8 cellular contexts compared by ENCODE assay signal in genomic region chr12:71840226-71840847, GRCh38. TPM values are rescaled to one million over a fixed set of nuclear protein-coding genes. Genes with fewer than 3 reads are reported as not detected.
DNase-seq lines count a peak whose midpoint lies in the region; ATAC-seq, FAIRE-seq and TF ChIP-seq lines count a peak whose summit lies in the region.

No MANE protein-coding gene starts in this region.

- no peak for TF ChIP-seq POLR2A in GM12892 (IDR thresholded peaks at IDR 0.05; ENCODE audit: low read depth, low read length)
- no peak for TF ChIP-seq POLR2A in tibial nerve (IDR thresholded peaks at IDR 0.05)

- TF ChIP-seq EP300 in tibial nerve (IDR thresholded peaks at IDR 0.05) = no peak

- no peaks in the 10 kb centered on the region for H3K27me3 ChIP-seq in tibial nerve

- DNase-seq in AG08395 (ENCODE audit: low spot score) = peak; percentile 66
- no peak for DNase-seq in GM12892 (ENCODE audit: insufficient read length)
- peak; percentile 57 for DNase-seq in dedifferentiated amniotic fluid mesenchymal stem cell (ENCODE audit: extremely low spot score)
- DNase-seq in lung microvascular endothelial cell (ENCODE audit: low read depth in 2 of 2) = peak; percentile 81 to 94
- DNase-seq in tibial nerve (ENCODE audit: low spot score in 2 of 2) = peak in 1 of 2 donors; percentile 11
- no peak for DNase-seq in activated CD4-positive, CD25-positive, alpha-beta regulatory T cell (lab: John Stamatoyannopoulos, UW)

- ATAC-seq in HG03175 (IDR thresholded peaks at IDR 0.05; ENCODE audit: unreplicated experiment) = peak; percentile 17

- H3K27ac ChIP-seq in tibial nerve = peak overlapping the region; percentile 93 to 99 (median 98)

- 1 to 2% methylated on average over 20 of the region's 20 CpGs for whole genome bisulfite sequencing in tibial nerve, 2 donors

- H3K4me3 ChIP-seq in tibial nerve = peak overlapping the region; percentile 64 to 89 (median 82)

- peaks cover 2 to 50% (median 24%) of the 10 kb centered on the region in 4 donors for H3K4me1 ChIP-seq in tibial nerve

- H3K9me3 ChIP-seq in tibial nerve = no peaks in the 10 kb centered on the region

- no peak for TF ChIP-seq CTCF in tibial nerve (IDR thresholded peaks at IDR 0.05)

- peak; percentile 27 for FAIRE-seq in GM12892 (lab: Jason Lieb, UNC)

- H3K36me3 ChIP-seq in tibial nerve = no peaks in the 10 kb centered on the region

TF ChIP-seq in PFSK-1, 5 proteins besides CTCF, POLR2A, EP300 and RAD21:
- TF ChIP-seq TAF1 (IDR thresholded peaks at IDR 0.05; ENCODE audit: borderline replicate concordance, insufficient read depth, low read length) = no peak
- TF ChIP-seq REST (IDR thresholded peaks at IDR 0.05; ENCODE audit: insufficient read depth in 1 of 2, low read depth in 2 of 2, low read length in 2 of 2) = 0 out of 4 replicates have a peak, but pooled peaks of 1 of the 2 experiments have one; percentile 18
- peak; percentile 18 for TF ChIP-seq FOXP2 (optimal IDR thresholded peaks at IDR 0.05; ENCODE audit: borderline replicate concordance, extremely low read depth, extremely low read length, insufficient read depth)
- no peak for TF ChIP-seq POLR2AphosphoS5 (IDR thresholded peaks at IDR 0.05; ENCODE audit: low read depth, low read length)

RNA-seq across cellular contexts. Expression of gene TBC1D15, which starts 0.8 kb away (rescaled TPM):
- 21.9 TPM for polyA plus RNA-seq in GM12892 (2012; ENCODE audit: missing spikeins)
- polyA plus RNA-seq in PFSK-1 (2012; ENCODE audit: insufficient read length, low read depth) = 8.1 TPM
- total RNA-seq in lung microvascular endothelial cell = 17.7 and 30.2 TPM in 2 replicates
- 10 to 100 TPM; 45.3 to 66.0 (median 50.1) TPM for total RNA-seq in tibial nerve

Comparison
In these comparisons a context has a peak if more than half of its experiments do, and no peak if none do; other contexts are left out.
1. DNase-seq: peak in AG08395 (single experiment), dedifferentiated amniotic fluid mesenchymal stem cell (single experiment) and lung microvascular endothelial cell (2 of 2); none in GM12892 (single experiment) and activated CD4-positive, CD25-positive, alpha-beta regulatory T cell (0 of 4).